ENCODE assay signal across 8 cellular contexts in genomic region chr2:42132966-42133641, GRCh38. TPM values are rescaled to one million over a fixed set of nuclear protein-coding genes. Genes with fewer than 3 reads are reported as not detected.
A peak's percentile ranks its signal among the peaks of the same experiment; 100 is the strongest.
DNase-seq lines count a peak whose midpoint lies in the region; ATAC-seq and TF ChIP-seq lines count a peak whose summit lies in the region.

No MANE protein-coding gene starts in this region.

- H3K79me1 ChIP-seq in trophoblast cell (ENCODE audit: low read length): peaks cover 13% of the 10 kb centered on the region

- no peaks in the 10 kb centered on the region for H3K9me3 Mint-ChIP-seq in activated naive CD4-positive, alpha-beta T cell treated with anti-CD3 and anti-CD28 coated beads, Interleukin-2, amount 10 ng/mL, durations not matched to agents 7 days and 5 days

- H3K14ac ChIP-seq in trophoblast cell (ENCODE audit: low read length): peak overlapping the region; percentile 64

- no peak overlapping the region for H3K23ac ChIP-seq in trophoblast cell (ENCODE audit: low read length)

- H3K36me3 ChIP-seq in trophoblast cell (ENCODE audit: control insufficient read depth in 1 of 2, insufficient read depth in 2 of 2, low read length in 2 of 2): no peaks in the 10 kb centered on the region
- H3K36me3 ChIP-seq in tibial artery: no peaks in the 10 kb centered on the region

- H3K9me3 ChIP-seq in trophoblast cell (ENCODE audit: insufficient read depth, low read depth, low read length) (no peaks in the 10 kb centered on the region), tibial artery (no peaks in the 10 kb centered on the region)

- peaks cover 6% of the 10 kb centered on the region for H3K36me3 Mint-ChIP-seq in activated naive CD4-positive, alpha-beta T cell treated with anti-CD3 and anti-CD28 coated beads, Interleukin-2, amount 10 ng/mL, durations not matched to agents 7 days and 5 days

- H3K27ac ChIP-seq in trophoblast cell (ENCODE audit: low read depth, low read length) (peak overlapping the region; percentile 90), tibial artery (peak overlapping the region; percentile 59 to 67)

- no peak overlapping the region for H4K91ac ChIP-seq in trophoblast cell (ENCODE audit: low read depth, low read length)

- DNase-seq in Daoy (ENCODE audit: low read depth) (peak; percentile 98), KG1 (lab: John Stamatoyannopoulos, UW) (peak; percentile 40), SK-N-DZ (ENCODE audit: low spot score) (peak; percentile 93), glomerular visceral epithelial cell (ENCODE audit: extremely low spot score) (peak; percentile 94), trophoblast cell (peak; percentile 93 to 95), tibial artery (peak; percentile 90 to 93)
- DNase-seq in activated naive CD4-positive, alpha-beta T cell treated with anti-CD3 and anti-CD28 coated beads, Interleukin-2, amount 10 ng/mL, durations not matched to agents 7 days and 5 days: peak; percentile 95

- H3K4me3 ChIP-seq in trophoblast cell (ENCODE audit: low read depth, low read length) (no peak overlapping the region), tibial artery (peak overlapping the region; percentile 36 to 39)

- H3K27me3 Mint-ChIP-seq in activated naive CD4-positive, alpha-beta T cell treated with anti-CD3 and anti-CD28 coated beads, Interleukin-2, amount 10 ng/mL, durations not matched to agents 7 days and 5 days: no peaks in the 10 kb centered on the region

- no peak overlapping the region for H2AK5ac ChIP-seq in trophoblast cell (ENCODE audit: low read length)

- peak overlapping the region; percentile 93 for H2BK12ac ChIP-seq in trophoblast cell (ENCODE audit: low read length)

- intact Hi-C loops in tibial artery (cut with DNase I; ENCODE audit: low total_unique reads): no loop called here

- no peaks in the 10 kb centered on the region for H3K79me2 ChIP-seq in trophoblast cell (ENCODE audit: control insufficient read depth, insufficient read depth, low read length, poor library complexity)

- H3K9ac ChIP-seq in trophoblast cell (ENCODE audit: low read length): no peak overlapping the region

- H3K4me1 Mint-ChIP-seq in activated naive CD4-positive, alpha-beta T cell treated with anti-CD3 and anti-CD28 coated beads, Interleukin-2, amount 10 ng/mL, durations not matched to agents 7 days and 5 days: peaks cover 96% of the 10 kb centered on the region

- peak overlapping the region; percentile 71 for H4K8ac ChIP-seq in trophoblast cell (ENCODE audit: low read depth, low read length)

- peak overlapping the region; percentile 19 for H2AFZ ChIP-seq in trophoblast cell (ENCODE audit: insufficient read depth, low read length, poor library complexity)

- H3K4me1 ChIP-seq in trophoblast cell (ENCODE audit: control insufficient read depth in 1 of 2, insufficient read depth in 2 of 2, low read length in 2 of 2) (peaks cover 14 to 22% of the 10 kb centered on the region in 2 experiments), tibial artery (peaks cover 0 to 35% (median 22%) of the 10 kb centered on the region in 4 donors)

- H3K4me3 Mint-ChIP-seq in activated naive CD4-positive, alpha-beta T cell treated with anti-CD3 and anti-CD28 coated beads, Interleukin-2, amount 10 ng/mL, durations not matched to agents 7 days and 5 days: peak overlapping the region; percentile 62

- H2BK5ac ChIP-seq in trophoblast cell (ENCODE audit: low read depth, low read length, poor library complexity): peak overlapping the region; percentile 44

- no CpG with 5 or more reads among the region's 17 CpGs for WGBS in trophoblast cell (ENCODE audit: extremely low coverage, insufficient coverage, insufficient read length)

- TF ChIP-seq CTCF in tibial artery (IDR thresholded peaks at IDR 0.05): no peak

- H3K4me2 ChIP-seq in trophoblast cell (ENCODE audit: low read length): peak overlapping the region; percentile 62

- H3K18ac ChIP-seq in trophoblast cell (ENCODE audit: low read length): peak overlapping the region; percentile 76

- peak overlapping the region; percentile 95 for H3K27ac Mint-ChIP-seq in activated naive CD4-positive, alpha-beta T cell treated with anti-CD3 and anti-CD28 coated beads, Interleukin-2, amount 10 ng/mL, durations not matched to agents 7 days and 5 days

- no peak overlapping the region for H3K4ac ChIP-seq in trophoblast cell (ENCODE audit: low read depth, low read length)

- H4K12ac ChIP-seq in trophoblast cell (ENCODE audit: low read depth, low read length): no peak overlapping the region

- CTCF ChIA-PET in activated naive CD4-positive, alpha-beta T cell treated with anti-CD3 and anti-CD28 coated beads, Interleukin-2, amount 10 ng/mL, durations not matched to agents 7 days and 5 days (lab: Charles Lee): interaction anchor here (0.8 to 2.8 kb wide), 12 partner anchors 17 to 195 kb away, joined by 3 to 16 read pairs (median 4); no protein-coding TSS in a partner anchor

- H2BK120ac ChIP-seq in trophoblast cell (ENCODE audit: insufficient read depth, low read length, poor library complexity): peak overlapping the region; percentile 60

- H3K27me3 ChIP-seq in trophoblast cell (ENCODE audit: insufficient read depth, low read length): no peaks in the 10 kb centered on the region
- H3K27me3 ChIP-seq in tibial artery: no peaks in the 10 kb centered on the region

- peak; percentile 86 for ATAC-seq in GM21825 (IDR thresholded peaks at IDR 0.05; ENCODE audit: unreplicated experiment)

RNA-seq across cellular contexts. Expression of gene EML4, which starts 36.0 kb away (rescaled TPM):
- 35.2 and 36.1 TPM in 2 replicates for total RNA-seq in Daoy (2014; rRNA removed; shearing (Covaris generic))
- 46.4 and 51.0 TPM in 2 replicates for polyA plus RNA-seq in SK-N-DZ (2014; cell fraction: cytosol; rRNA removed)
- polyA plus RNA-seq in SK-N-DZ (2014; cell fraction: nucleus; rRNA removed): 78.8 and 81.0 TPM in 2 replicates
- 32.8 and 33.8 TPM in 2 replicates for polyA plus RNA-seq in trophoblast cell (2013)

Comparison
In these comparisons a context has a peak if more than half of its experiments do, and no peak if none do; other contexts are left out.
1. DNase-seq: peak in every context shown above with its lines; median percentile 98 in Daoy; 95 in activated naive CD4-positive, alpha-beta T cell treated with anti-CD3 and anti-CD28 coated beads, Interleukin-2, amount 10 ng/mL, durations not matched to agents 7 days and 5 days; 94 in glomerular visceral epithelial cell; 94 in trophoblast cell; 93 in SK-N-DZ; 92 in tibial artery; 40 in KG1.